Comparison of ENCODE assay signal across 8 cellular contexts in genomic region chr1:211613108-211613947, GRCh38. TPM values are rescaled to one million over a fixed set of nuclear protein-coding genes. Genes with fewer than 3 reads are reported as not detected.
DNase-seq lines count a peak whose midpoint lies in the region; ATAC-seq and TF ChIP-seq lines count a peak whose summit lies in the region.

No MANE protein-coding gene starts in this region.

- H3K27ac Mint-ChIP-seq in CD4-positive, alpha-beta T cell, result no peak overlapping the region

- H3K4me3 Mint-ChIP-seq in CD4-positive, alpha-beta T cell, result no peak overlapping the region

- H3K27ac ChIP-seq in SJCRH30 (no peak overlapping the region), trophoblast cell (ENCODE audit: low read depth, low read length) (no peak overlapping the region)
- H3K27ac ChIP-seq in CD4-positive, alpha-beta T cell (ENCODE audit: low read depth, low read length), result no peak overlapping the region

- H3K79me1 ChIP-seq in trophoblast cell (ENCODE audit: low read length), result no peaks in the 10 kb centered on the region

- H3K4me3 ChIP-seq in SJCRH30 (no peak overlapping the region), trophoblast cell (ENCODE audit: low read depth, low read length) (no peak overlapping the region)

- no peak overlapping the region for H3K4me2 ChIP-seq in trophoblast cell (ENCODE audit: low read length)

- POLR2A ChIA-PET in CD4-positive, alpha-beta T cell (lab: Charles Lee), result no interaction called here

- ATAC-seq in GM18502 (IDR thresholded peaks at IDR 0.05; ENCODE audit: poor library complexity, unreplicated experiment) (peak; percentile 54), GM19467 (IDR thresholded peaks at IDR 0.05; ENCODE audit: unreplicated experiment) (no peak)
- no peak for ATAC-seq in CD4-positive, alpha-beta T cell (ENCODE audit: poor library complexity)

- H3K18ac ChIP-seq in trophoblast cell (ENCODE audit: low read length), result no peak overlapping the region

- peak overlapping the region; percentile 24 for H4K91ac ChIP-seq in trophoblast cell (ENCODE audit: low read depth, low read length)

- H2BK5ac ChIP-seq in trophoblast cell (ENCODE audit: low read depth, low read length, poor library complexity), result no peak overlapping the region

- H3K4ac ChIP-seq in trophoblast cell (ENCODE audit: low read depth, low read length), result no peak overlapping the region

- H3K9ac ChIP-seq in trophoblast cell (ENCODE audit: low read length), result no peak overlapping the region

- no peak overlapping the region for H2BK120ac ChIP-seq in trophoblast cell (ENCODE audit: insufficient read depth, low read length, poor library complexity)

- no peak overlapping the region for H2BK12ac ChIP-seq in trophoblast cell (ENCODE audit: low read length)

- H4K8ac ChIP-seq in trophoblast cell (ENCODE audit: low read depth, low read length), result no peak overlapping the region

- no peak overlapping the region for H3K14ac ChIP-seq in trophoblast cell (ENCODE audit: low read length)

- no peak overlapping the region for H2AFZ ChIP-seq in trophoblast cell (ENCODE audit: insufficient read depth, low read length, poor library complexity)

- intact Hi-C loops in CD4-positive, alpha-beta T cell (cut with DNase I, micrococcal nuclease), result no loop called here

- peak overlapping the region; percentile 9 for H2AK5ac ChIP-seq in trophoblast cell (ENCODE audit: low read length)

- no peaks in the 10 kb centered on the region for H3K27me3 Mint-ChIP-seq in CD4-positive, alpha-beta T cell

- no peak for TF ChIP-seq CTCF in CD4-positive, alpha-beta T cell (IDR thresholded peaks at IDR 0.05)
- TF ChIP-seq CTCF in GM10266 (IDR thresholded peaks at IDR 0.05; ENCODE audit: control insufficient read depth, insufficient read depth, low read depth, missing control alignments), result no peak

- no peaks in the 10 kb centered on the region for H3K36me3 ChIP-seq in SJCRH30
- H3K36me3 ChIP-seq in trophoblast cell (ENCODE audit: control insufficient read depth in 1 of 2, insufficient read depth in 2 of 2, low read length in 2 of 2), result no peaks in the 10 kb centered on the region

- no peaks in the 10 kb centered on the region for H3K9me3 Mint-ChIP-seq in CD4-positive, alpha-beta T cell

- H3K9me3 ChIP-seq in SJCRH30 (replicated peaks) (no peaks in the 10 kb centered on the region), trophoblast cell (ENCODE audit: insufficient read depth, low read depth, low read length) (no peaks in the 10 kb centered on the region)
- no peaks in the 10 kb centered on the region for H3K9me3 ChIP-seq in CD4-positive, alpha-beta T cell (ENCODE audit: control insufficient read depth, low read length)

- no peak overlapping the region for H4K12ac ChIP-seq in trophoblast cell (ENCODE audit: low read depth, low read length)

- H3K27me3 ChIP-seq in SJCRH30 (no peaks in the 10 kb centered on the region), trophoblast cell (ENCODE audit: insufficient read depth, low read length) (no peaks in the 10 kb centered on the region)
- H3K27me3 ChIP-seq in CD4-positive, alpha-beta T cell (ENCODE audit: control insufficient read depth, insufficient read depth, low read length), result no peaks in the 10 kb centered on the region

- CTCF ChIA-PET in CD4-positive, alpha-beta T cell (lab: Charles Lee), result no interaction called here

- no peaks in the 10 kb centered on the region for H3K36me3 Mint-ChIP-seq in CD4-positive, alpha-beta T cell (ENCODE audit: low read depth)

- no peak overlapping the region for H3K23ac ChIP-seq in trophoblast cell (ENCODE audit: low read length)

- no peaks in the 10 kb centered on the region for H3K4me1 Mint-ChIP-seq in CD4-positive, alpha-beta T cell (ENCODE audit: low read depth)

- no peaks in the 10 kb centered on the region for H3K79me2 ChIP-seq in trophoblast cell (ENCODE audit: control insufficient read depth, insufficient read depth, low read length, poor library complexity)

- WGBS in trophoblast cell (ENCODE audit: extremely low coverage, insufficient coverage, insufficient read length), result no CpG with 5 or more reads among the region's 8 CpGs

- peaks cover 10% of the 10 kb centered on the region; the same call in 1 of the 2 replicates for H3K4me1 ChIP-seq in SJCRH30
- peaks cover 0 to 8% of the 10 kb centered on the region in 2 experiments for H3K4me1 ChIP-seq in trophoblast cell (ENCODE audit: control insufficient read depth in 1 of 2, insufficient read depth in 2 of 2, low read length in 2 of 2)

- peak; percentile 50 to 57 for DNase-seq in SJCRH30
- peak; percentile 87 for DNase-seq in fibroblast of the conjunctiva (ENCODE audit: low read depth)
- DNase-seq in trophoblast cell, result peak; percentile 74 to 79
- DNase-seq in CD4-positive, alpha-beta T cell, result no peak
- DNase-seq in SK-N-DZ (ENCODE audit: low spot score), result no peak
- DNase-seq in GM10266 (ENCODE audit: extremely low spot score), result no peak

RNA-seq across cellular contexts. Expression of gene SLC30A1, which starts 34.4 kb away (rescaled TPM):
- total RNA-seq in SJCRH30 (2014; rRNA removed; shearing (Covaris generic)), result 18.5 and 21.3 TPM in 2 replicates
- 33.1 and 36.2 TPM in 2 replicates for polyA plus RNA-seq in trophoblast cell (2013)
- 1 to 10 TPM; 6.0 TPM for total RNA-seq in CD4-positive, alpha-beta T cell
- polyA plus RNA-seq in SK-N-DZ (2014; cell fraction: cytosol; rRNA removed), result 2.3 and 2.4 TPM in 2 replicates
- 1.5 and 1.6 TPM in 2 replicates for polyA plus RNA-seq in SK-N-DZ (2014; cell fraction: nucleus; rRNA removed)

Comparison
In these comparisons a context has a peak if more than half of its experiments do, and no peak if none do; other contexts are left out.
1. DNase-seq: peak in SJCRH30 (2 of 2), fibroblast of the conjunctiva (single experiment) and trophoblast cell (2 of 2); none in CD4-positive, alpha-beta T cell (0 of 10), SK-N-DZ (single experiment) and GM10266 (single experiment).